Comparison of ENCODE assay signal across 1 cellular context in genomic region chr2:237182422-237183123, GRCh38.
TF ChIP-seq lines count a peak whose summit lies in the region.

No MANE protein-coding gene starts in this region.

TF ChIP-seq in SK-N-SH, 30 proteins besides CTCF, POLR2A, EP300 and RAD21 (continued from another document):
- no peak for TF ChIP-seq REST (IDR thresholded peaks at IDR 0.05; ENCODE audit: low read depth, low read length)
- no peak for TF ChIP-seq RXRA (IDR thresholded peaks at IDR 0.05; ENCODE audit: borderline replicate concordance, low read depth)
- TF ChIP-seq TEAD4 (IDR thresholded peaks at IDR 0.05; ENCODE audit: borderline replicate concordance, insufficient read depth): no peak
- TF ChIP-seq NFIC (IDR thresholded peaks at IDR 0.05; ENCODE audit: borderline replicate concordance): no peak
- TF ChIP-seq FOSL2 (IDR thresholded peaks at IDR 0.05; ENCODE audit: borderline replicate concordance, low read depth): no peak
- TF ChIP-seq MEF2A (IDR thresholded peaks at IDR 0.05; ENCODE audit: borderline replicate concordance, low read depth): no peak
- TF ChIP-seq ZBTB33 (IDR thresholded peaks at IDR 0.05; ENCODE audit: borderline replicate concordance, low read depth): no peak
TF ChIP-seq in SK-N-SH: peak in this region for 0.
